31 cellular contexts compared by ENCODE assay signal in genomic region chr7:50828801-50829200, GRCh38.
"Had no signal": no experiment of that assay in that cellular context is flagged by ENCODE, and none has a peak within 500 bp of the region (broad histone marks: within the 10 kb centered on the region; RNA-seq: fewer than 3 reads in every experiment).

No MANE protein-coding gene starts in this region.

- H3K27ac ChIP-seq: KMS-11, Peyer's patch, RWPE1 had no signal

- H3K27me3 ChIP-seq: Peyer's patch had no signal

- ATAC-seq: activated CD8-positive, alpha-beta T cell treated with anti-CD3 and anti-CD28 coated beads for 36 hours; activated naive CD4-positive, alpha-beta T cell treated with anti-CD3 and anti-CD28 coated beads, Interleukin-2, amount 50 U/mL, for 72 hours; activated T-cell treated with anti-CD3 and anti-CD28 coated beads, Interleukin-2, amount 50 U/mL, for 4 hours; Right ventricle myocardium inferior; SK-N-SH treated with all-trans-retinoic acid at 6 μM for 48 hours had no signal

- H3K4me1 ChIP-seq: Peyer's patch had no signal

- H3K36me3 ChIP-seq: Peyer's patch had no signal

- H3K9me3 ChIP-seq: Peyer's patch had no signal

- H3K4me3 ChIP-seq: Peyer's patch had no signal

- FAIRE-seq: bronchial epithelial cell, TTC549 had no signal

- DNase-seq: activated CD4-positive, alpha-beta T cell treated with anti-CD3 and anti-CD28 coated beads, Interleukin-2, amount 10 ng/mL, durations not matched to agents 24 days and 14 days; activated CD4-positive, alpha-beta T cell treated with anti-CD3 and anti-CD28 coated beads, Interleukin-2, amount 50 U/mL, for 4 hours; activated CD8-positive, alpha-beta memory T cell treated with anti-CD3 and anti-CD28 coated beads, Interleukin-2, amount 50 U/mL, for 4 hours; activated CD8-positive, alpha-beta T cell treated with anti-CD3 and anti-CD28 coated beads for 36 hours; activated gamma-delta T cell treated with Interleukin-2 at 50 U/mL for 16 hours; activated naive CD4-positive, alpha-beta T cell treated with anti-CD3 and anti-CD28 coated beads for 36 hours; activated T-cell treated with anti-CD3 and anti-CD28 coated beads for 4 hours; activated T-cell treated with anti-CD3 and anti-CD28 coated beads, Interleukin-2, amount 50 U/mL, for 4 hours; anterior cingulate cortex; caudate nucleus; cerebellar nuclear complex; NCI-H1092 treated with DMSO at 0.1 percent for 48 hours; NCI-H1417; NCI-H146; NCI-H187; NCI-H2029 treated with DMSO at 0.1 percent for 48 hours; NCI-H2171 treated with DMSO at 0.1 percent for 48 hours; NCI-H2227 treated with DMSO at 0.1 percent for 48 hours; NCI-H446; NCI-H510A treated with DMSO at 0.1 percent for 48 hours; NCI-H526 treated with DMSO at 0.1 percent for 48 hours; NCI-H774; Peyer's patch; SIG-M5 had no signal

- H3K4me2 ChIP-seq: KMS-11 had no signal

- H3K9ac ChIP-seq: KMS-11 had no signal
